24 cellular contexts compared by ENCODE assay signal in the genomic region with DNA sequence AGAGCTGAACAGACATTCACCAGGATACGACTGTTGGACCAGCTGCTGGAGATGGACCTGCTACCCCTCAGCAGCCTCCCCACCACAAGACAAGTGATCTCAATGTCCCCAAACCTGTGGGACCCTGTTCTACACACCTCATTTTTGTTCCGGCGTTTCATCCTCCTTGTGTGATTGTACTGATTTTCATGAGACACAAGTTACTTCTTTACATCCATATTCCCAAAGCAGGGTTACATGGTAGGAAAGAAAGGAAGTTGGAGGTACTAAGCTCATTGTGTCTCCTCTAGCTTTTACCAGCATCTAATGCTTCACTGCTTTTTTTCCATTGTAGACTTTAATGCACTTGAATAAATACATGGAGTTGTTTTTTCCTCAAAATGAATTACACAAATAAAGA. TPM values are rescaled to one million over a fixed set of nuclear protein-coding genes. Genes with fewer than 3 reads are reported as not detected.
DNase-seq lines count a peak whose midpoint lies in the region; ATAC-seq and TF ChIP-seq lines count a peak whose summit lies in the region.
"Had no signal": no experiment of that assay in that cellular context is flagged by ENCODE, and none has a peak within 500 bp of the region (broad histone marks: within the 10 kb centered on the region; RNA-seq: fewer than 3 reads in every experiment).

No MANE protein-coding gene starts in this region.

- H3K4me3 ChIP-seq in DND-41 (ENCODE audit: low read depth in 1 of 2, low read length in 2 of 2) = peak overlapping the region in 1 of 2 experiments; percentile 17; a peak in 1 of 4 replicates
- H3K4me3 ChIP-seq: BLaER1, prostate gland, sigmoid colon had no signal

- peak overlapping the region; percentile 64 to 91 for H3K27ac Mint-ChIP-seq in natural killer cell
- H3K27ac Mint-ChIP-seq: activated T-cell treated with anti-CD3 and anti-CD28 coated beads, Interleukin-2, amount 50 U/mL, for 72 hours; T-helper 17 cell had no signal

- H3K79me2 ChIP-seq in DND-41 (ENCODE audit: insufficient read depth, low read length) = peaks cover 12% of the 10 kb centered on the region

- no peaks in the 10 kb centered on the region for H3K9me3 Mint-ChIP-seq in natural killer cell
- H3K9me3 Mint-ChIP-seq: activated T-cell treated with anti-CD3 and anti-CD28 coated beads, Interleukin-2, amount 50 U/mL, for 72 hours had no signal

- H4K20me1 ChIP-seq in DND-41 (ENCODE audit: insufficient read depth, low read length) = no peaks in the 10 kb centered on the region
- H4K20me1 ChIP-seq: BLaER1 had no signal

- H3K27me3 Mint-ChIP-seq in natural killer cell (ENCODE audit: low read depth in 2 of 2) = peaks cover 0 to under 1% of the 10 kb centered on the region in 2 donors

- no peak overlapping the region for H2AFZ ChIP-seq in DND-41 (ENCODE audit: low read depth, low read length)

- H3K36me3 Mint-ChIP-seq in natural killer cell = peaks cover 39% of the 10 kb centered on the region

- H3K27ac ChIP-seq in DND-41 (ENCODE audit: low read length) = peak overlapping the region; percentile 96
- H3K27ac ChIP-seq in KOPT-K1 (ENCODE audit: low read depth, low read length, poor library complexity, severe bottlenecking) = peak overlapping the region; percentile 98
- peak overlapping the region; percentile 76 for H3K27ac ChIP-seq in epithelial cell of prostate
- H3K27ac ChIP-seq: BLaER1, KMS-11, prostate gland had no signal

- H3K4me3 Mint-ChIP-seq in natural killer cell = no peak overlapping the region
- H3K4me3 Mint-ChIP-seq: activated T-cell treated with anti-CD3 and anti-CD28 coated beads, Interleukin-2, amount 50 U/mL, for 72 hours; T-helper 17 cell had no signal

- intact Hi-C loops in natural killer cell (cut with micrococcal nuclease) = loop anchor here (10.0 kb wide), 1 partner anchor 432 kb away; no protein-coding TSS in a partner anchor

- no peaks in the 10 kb centered on the region for H3K27me3 ChIP-seq in DND-41 (ENCODE audit: insufficient read depth, low read length, poor library complexity)
- H3K27me3 ChIP-seq: BLaER1, dorsolateral prefrontal cortex, sigmoid colon, tibial artery had no signal

- DNase-seq in DND-41 (no peak), epithelial cell of prostate (ENCODE audit: low read depth, low spot score) (no peak), natural killer cell (no peak), inferior parietal cortex (ENCODE audit: extremely low spot score) (no peak)
- DNase-seq: activated CD4-positive, alpha-beta T cell treated with anti-CD3 and anti-CD28 coated beads, Interleukin-2, amount 50 U/mL, for 48 hours; activated T-cell treated with anti-CD3 and anti-CD28 coated beads, Interleukin-2, amount 50 U/mL, for 72 hours; dorsolateral prefrontal cortex; GDM1; glutamatergic neuron; left ventricle myocardium superior; NCI-H2029; NCI-H526; OCI-M1; sigmoid colon; stimulated activated CD4-positive, alpha-beta T cell treated with anti-CD3 and anti-CD28 coated beads, Interleukin-4, amount 100 ng/mL, for 4 hours; T-helper 17 cell; tibial artery had no signal

- H3K9me3 ChIP-seq in DND-41 (ENCODE audit: insufficient read depth, low read length, severe bottlenecking) (no peaks in the 10 kb centered on the region), KOPT-K1 (ENCODE audit: insufficient read depth, low read length, poor library complexity, severe bottlenecking) (no peaks in the 10 kb centered on the region)
- H3K9me3 ChIP-seq: prostate gland, sigmoid colon, tibial artery had no signal

- H3K4me1 ChIP-seq in DND-41 (ENCODE audit: insufficient read depth, low read length) = peaks cover 99% of the 10 kb centered on the region
- H3K4me1 ChIP-seq: prostate gland had no signal

- ATAC-seq in DND-41 (ENCODE audit: insufficient read depth, low read depth) (no peak), natural killer cell (no peak), HG02885 (IDR thresholded peaks at IDR 0.05; ENCODE audit: poor library complexity, unreplicated experiment) (no peak), HG03442 (IDR thresholded peaks at IDR 0.05; ENCODE audit: unreplicated experiment) (no peak), HG03460 (IDR thresholded peaks at IDR 0.05; ENCODE audit: unreplicated experiment) (no peak)
- ATAC-seq: activated T-cell treated with anti-CD3 and anti-CD28 coated beads, Interleukin-2, amount 50 U/mL, for 72 hours; left ventricle myocardium superior; T-helper 17 cell had no signal

- H3K4me1 Mint-ChIP-seq in natural killer cell = peaks cover 82 to 84% of the 10 kb centered on the region in 2 donors
- H3K4me1 Mint-ChIP-seq: T-helper 17 cell had no signal

- TF ChIP-seq CTCF in DND-41 (IDR thresholded peaks at IDR 0.05; ENCODE audit: borderline replicate concordance, extremely low read depth, low read length, poor library complexity, severe bottlenecking) (no peak), natural killer cell (IDR thresholded peaks at IDR 0.05) (no peak)

- H3K36me3 ChIP-seq in DND-41 (ENCODE audit: insufficient read depth, low read length) (no peaks in the 10 kb centered on the region), KOPT-K1 (ENCODE audit: insufficient read depth, low read length) (peaks cover 50% of the 10 kb centered on the region)
- H3K36me3 ChIP-seq: prostate gland had no signal

- H3K9ac ChIP-seq in DND-41 (ENCODE audit: low read depth, low read length) = peak overlapping the region; percentile 54
- H3K9ac ChIP-seq: BLaER1, KMS-11 had no signal

- H3K4me2 ChIP-seq in DND-41 (ENCODE audit: insufficient read depth, low read length) = peak overlapping the region; percentile 38; the same call in 1 of the 2 replicates
- H3K4me2 ChIP-seq: BLaER1, KMS-11 had no signal

RNA-seq across cellular contexts. Expression of gene ADAMTS1, which starts 8.7 kb away (rescaled TPM):
- 10 to 100 TPM; 12.5 to 18.7 (median 17.1) TPM for total RNA-seq in natural killer cell
- total RNA-seq: T-helper 17 cell had no signal
